In the genomic region with DNA sequence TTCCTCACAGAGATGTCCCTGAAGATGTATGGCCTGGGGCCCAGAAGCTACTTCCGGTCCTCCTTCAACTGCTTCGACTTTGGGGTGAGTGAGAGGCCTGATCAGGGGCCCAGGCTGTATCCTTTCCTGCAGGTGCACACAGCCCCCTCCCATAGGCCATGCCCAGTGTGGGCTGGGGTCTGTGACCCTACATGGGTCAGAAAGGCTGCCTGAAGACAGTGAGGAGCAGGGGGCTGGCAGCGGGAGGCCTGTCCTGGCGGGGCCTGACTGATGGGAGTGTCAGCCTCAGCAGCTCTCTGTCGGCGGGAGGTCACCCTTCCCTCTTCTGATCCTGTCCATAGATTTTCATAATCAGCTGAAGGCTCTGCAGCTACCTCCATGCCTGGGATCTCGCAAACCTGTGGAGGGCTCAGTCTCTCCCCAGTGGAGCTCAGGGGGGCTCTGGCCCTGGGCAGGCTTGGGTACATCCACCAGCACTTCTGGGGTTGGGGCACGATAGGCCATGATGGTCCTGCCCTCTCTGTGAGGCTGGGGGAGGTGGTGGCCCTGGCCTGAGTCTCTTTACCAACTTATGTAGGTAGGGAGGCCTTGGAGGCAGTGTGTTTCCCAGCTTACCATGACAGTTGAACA, we compare ENCODE assay signal across 25 cellular contexts.
"Had no signal": no experiment of that assay in that cellular context is flagged by ENCODE, and none has a peak within 500 bp of the region (broad histone marks: within the 10 kb centered on the region; RNA-seq: fewer than 3 reads in every experiment).

No MANE protein-coding gene starts in this region.

- H3K4me1 Mint-ChIP-seq: activated naive CD8-positive, alpha-beta T cell treated with anti-CD3 and anti-CD28 coated beads for 36 hours; activated T-helper 17 cell treated with anti-CD3 and anti-CD28 coated beads, Interleukin-2, amount 50 U/mL, for 72 hours; endodermal cell had no signal

- H3K9me3 ChIP-seq: breast epithelium, gastroesophageal sphincter, ovary, psoas muscle, right atrium auricular region, suprapubic skin, transverse colon, uterus had no signal

- H3K4me3 Mint-ChIP-seq: activated naive CD8-positive, alpha-beta T cell treated with anti-CD3 and anti-CD28 coated beads for 36 hours; activated T-helper 17 cell treated with anti-CD3 and anti-CD28 coated beads, Interleukin-2, amount 50 U/mL, for 72 hours; endodermal cell; naive thymus-derived CD8-positive, alpha-beta T cell; stimulated activated naive CD8-positive, alpha-beta T cell treated with anti-CD3 and anti-CD28 coated beads, Interleukin-15, Interleukin-2, amounts not matched to agents 100 ng/mL and 50 ng/mL, for 24 hours had no signal

- H3K36me3 Mint-ChIP-seq: activated naive CD8-positive, alpha-beta T cell treated with anti-CD3 and anti-CD28 coated beads for 36 hours; naive thymus-derived CD8-positive, alpha-beta T cell had no signal

- DNase-seq: activated CD4-positive, alpha-beta T cell treated with anti-CD3 and anti-CD28 coated beads for 4 hours; activated CD4-positive, alpha-beta T cell treated with anti-CD3 and anti-CD28 coated beads, Interleukin-2, amount 50 U/mL, for 48 hours; activated CD4-positive, CD25-positive, alpha-beta regulatory T cell; activated naive CD4-positive, alpha-beta T cell treated with Interleukin-2 at 50 U/mL for 16 hours; activated naive CD8-positive, alpha-beta T cell treated with anti-CD3 and anti-CD28 coated beads for 36 hours; activated T-cell treated with anti-CD3 and anti-CD28 coated beads, Interleukin-2, amount 50 U/mL, for 1 hour; cerebellar nuclear complex; endodermal cell; islet precursor cell; left colon; stimulated activated CD4-positive, alpha-beta T cell treated with anti-CD3 and anti-CD28 coated beads, Interleukin-1b, Interleukin-23, amount 100 ng/mL, for 48 hours; T-helper 9 cell; transverse colon; uterus had no signal

- H3K9me3 Mint-ChIP-seq: activated naive CD8-positive, alpha-beta T cell treated with anti-CD3 and anti-CD28 coated beads for 36 hours; activated T-helper 17 cell treated with anti-CD3 and anti-CD28 coated beads, Interleukin-2, amount 50 U/mL, for 72 hours; endodermal cell; naive thymus-derived CD8-positive, alpha-beta T cell; stimulated activated naive CD8-positive, alpha-beta T cell treated with anti-CD3 and anti-CD28 coated beads, Interleukin-15, Interleukin-2, amounts not matched to agents 100 ng/mL and 50 ng/mL, for 24 hours had no signal

- H3K27ac ChIP-seq: breast epithelium, coronary artery, epithelial cell of prostate, gastroesophageal sphincter, ovary, psoas muscle, right atrium auricular region, suprapubic skin, transverse colon, uterus had no signal

- H3K27me3 ChIP-seq: ovary, right atrium auricular region, suprapubic skin, transverse colon, uterus had no signal

- H3K27ac Mint-ChIP-seq: activated naive CD8-positive, alpha-beta T cell treated with anti-CD3 and anti-CD28 coated beads for 36 hours; activated T-helper 17 cell treated with anti-CD3 and anti-CD28 coated beads, Interleukin-2, amount 50 U/mL, for 72 hours; endodermal cell; naive thymus-derived CD8-positive, alpha-beta T cell; stimulated activated naive CD8-positive, alpha-beta T cell treated with anti-CD3 and anti-CD28 coated beads, Interleukin-15, Interleukin-2, amounts not matched to agents 100 ng/mL and 50 ng/mL, for 24 hours had no signal

- H3K4me1 ChIP-seq: breast epithelium, gastroesophageal sphincter, psoas muscle, right atrium auricular region, suprapubic skin, transverse colon, uterus had no signal

- H3K36me3 ChIP-seq: breast epithelium, gastroesophageal sphincter, ovary, right atrium auricular region, suprapubic skin, transverse colon, uterus had no signal

- H3K4me3 ChIP-seq: breast epithelium, coronary artery, gastroesophageal sphincter, ovary, psoas muscle, right atrium auricular region, suprapubic skin, transverse colon, uterus had no signal

- ATAC-seq: activated T-helper 17 cell treated with anti-CD3 and anti-CD28 coated beads, Interleukin-2, amount 50 U/mL, for 72 hours; gastroesophageal sphincter; left colon; naive thymus-derived CD8-positive, alpha-beta T cell; psoas muscle had no signal
